Comparison of ENCODE assay signal across 8 cellular contexts in genomic region chr1:235270625-235271024, GRCh38. TPM values are rescaled to one million over a fixed set of nuclear protein-coding genes. Genes with fewer than 3 reads are reported as not detected.
DNase-seq lines count a peak whose midpoint lies in the region; FAIRE-seq and TF ChIP-seq lines count a peak whose summit lies in the region.

No MANE protein-coding gene starts in this region.

- peaks cover 15% of the 10 kb centered on the region; the same call in 1 of the 2 replicates for H3F3A ChIP-seq in PC-9 (ENCODE audit: insufficient read depth, low read depth)

- BruUV-seq in PC-9 (replicated peaks; lab: Mats Ljungman, UMichigan), result no TSS peak

- no peak overlapping the region for H3K4me2 ChIP-seq in PC-9

- peak overlapping the region; percentile 78 for H3K9ac ChIP-seq in adipocyte (ENCODE audit: low read length)

- FAIRE-seq in HTR-8/SVneo (lab: Jason Lieb, UNC), result no peak

- TF ChIP-seq CTCF in PC-9 (conservative IDR thresholded peaks at IDR 0.05), result no peak

- no peaks in the 10 kb centered on the region for H3K9me2 ChIP-seq in PC-9 (ENCODE audit: insufficient read depth)

- H3K27ac ChIP-seq in mesodermal cell (ENCODE audit: low read depth, low read length, severe bottlenecking), result peak overlapping the region; percentile 19
- no peak overlapping the region for H3K27ac ChIP-seq in PC-9

- peaks cover 75% of the 10 kb centered on the region for H4K20me1 ChIP-seq in PC-9 (ENCODE audit: insufficient read depth)

- intact Hi-C loops in PC-9 (cut with micrococcal nuclease; ENCODE audit: unreplicated experiment), result no loop called here

- H2AFZ ChIP-seq in PC-9, result no peak overlapping the region

- no peaks in the 10 kb centered on the region for H3K9me3 ChIP-seq in adipocyte (ENCODE audit: control insufficient read depth, low read length)
- H3K9me3 ChIP-seq in mesodermal cell (ENCODE audit: control insufficient read depth, low read length), result no peaks in the 10 kb centered on the region
- H3K9me3 ChIP-seq in PC-9 (ENCODE audit: insufficient read depth, low read depth), result no peaks in the 10 kb centered on the region

- H3K4me1 ChIP-seq in adipocyte (ENCODE audit: control insufficient read depth, insufficient read depth, low read length) (peaks cover 29% of the 10 kb centered on the region), mesodermal cell (ENCODE audit: control insufficient read depth, insufficient read depth, low read length, poor library complexity, severe bottlenecking) (no peaks in the 10 kb centered on the region), PC-9 (replicated peaks; ENCODE audit: insufficient read depth) (no peaks in the 10 kb centered on the region)

- in situ Hi-C loops in Caki2 (cut with HindIII; ENCODE audit: low pct_unique_long_range_greater_than_20kb, low sequenced_read_pairs), result no loop called here

- no peaks in the 10 kb centered on the region for H3K27me3 ChIP-seq in adipocyte (replicated peaks; ENCODE audit: control insufficient read depth, insufficient read depth, low read length)
- H3K27me3 ChIP-seq in PC-9 (ENCODE audit: insufficient read depth, low read depth), result no peaks in the 10 kb centered on the region

- H3K4me3 ChIP-seq in adipocyte (ENCODE audit: low read length) (peak overlapping the region; percentile 74), mesodermal cell (ENCODE audit: extremely low read depth, insufficient read depth, low read length, poor library complexity, severe bottlenecking) (no peak overlapping the region), PC-9 (no peak overlapping the region)

- H3K36me3 ChIP-seq in adipocyte (ENCODE audit: control insufficient read depth, insufficient read depth, low read length, severe bottlenecking) (no peaks in the 10 kb centered on the region), mesodermal cell (ENCODE audit: control insufficient read depth, insufficient read depth, low read length) (no peaks in the 10 kb centered on the region), PC-9 (ENCODE audit: low read depth) (no peaks in the 10 kb centered on the region)

- POLR2A ChIA-PET in PC-9 (lab: Charles Lee; ENCODE audit: unreplicated experiment), result no interaction called here

- H3K79me2 ChIP-seq in PC-9 (ENCODE audit: low read depth), result peaks cover 88% of the 10 kb centered on the region

- CTCF ChIA-PET in PC-9 (lab: Charles Lee), result no interaction called here

- DNase-seq in Caki2 (ENCODE audit: low read depth) (peak; percentile 16), HTR-8/SVneo (ENCODE audit: insufficient read length, low spot score) (peak; percentile 19), adipocyte (ENCODE audit: low read depth) (peak; percentile 66), HT-29 (ENCODE audit: low spot score) (no peak), PC-9 (no peak)
- no peak for DNase-seq in activated CD8-positive, alpha-beta memory T cell treated with anti-CD3 and anti-CD28 coated beads, Interleukin-2, amount 50 U/mL, for 4 hours
- no peak for DNase-seq in stimulated activated CD4-positive, alpha-beta T cell treated with anti-CD3 and anti-CD28 coated beads, Interleukin-12 subunit alpha, Interleukin-12 subunit beta, amount 100 ng/mL, for 4 hours

RNA-seq across cellular contexts. Expression of gene ARID4B, which starts 57.4 kb away (rescaled TPM):
- total RNA-seq in Caki2 (2014; rRNA removed; shearing (Covaris generic); ENCODE audit: low replicate concordance), result 10.8 and 18.3 TPM in 2 replicates
- 33.7 TPM for polyA plus RNA-seq in mesodermal cell (2013, experiment 1 of 2)
- 37.8 TPM for polyA plus RNA-seq in mesodermal cell (2013, experiment 2 of 2)
- 30.0 and 34.5 TPM in 2 replicates for total RNA-seq in HT-29 (2014; rRNA removed; shearing (Covaris generic))
- total RNA-seq in PC-9 (2021), result 42.6 and 47.1 TPM in 2 replicates

RNA-seq across cellular contexts. Expression of gene GGPS1, which starts 57.7 kb away (rescaled TPM):
- total RNA-seq in Caki2 (2014; rRNA removed; shearing (Covaris generic); ENCODE audit: low replicate concordance), result 14.8 and 27.7 TPM in 2 replicates
- polyA plus RNA-seq in mesodermal cell (2013, experiment 1 of 2), result 36.1 TPM
- polyA plus RNA-seq in mesodermal cell (2013, experiment 2 of 2), result 45.1 TPM
- 10.0 and 13.6 TPM in 2 replicates for total RNA-seq in HT-29 (2014; rRNA removed; shearing (Covaris generic))
- 47.4 and 61.7 TPM in 2 replicates for total RNA-seq in PC-9 (2021)

Comparison
In these comparisons a context has a peak if more than half of its experiments do, and no peak if none do; other contexts are left out.
1. DNase-seq: peak in Caki2 (single experiment), HTR-8/SVneo (single experiment) and adipocyte (single experiment); none in activated CD8-positive, alpha-beta memory T cell treated with anti-CD3 and anti-CD28 coated beads, Interleukin-2, amount 50 U/mL, for 4 hours (single experiment), stimulated activated CD4-positive, alpha-beta T cell treated with anti-CD3 and anti-CD28 coated beads, Interleukin-12 subunit alpha, Interleukin-12 subunit beta, amount 100 ng/mL, for 4 hours (single experiment), HT-29 (single experiment) and PC-9 (0 of 2).